In genomic region chrX:147803948-147804347, GRCh38 we compare ENCODE assay signal across 8 cellular contexts.
DNase-seq lines count a peak whose midpoint lies in the region; ATAC-seq, FAIRE-seq and TF ChIP-seq lines count a peak whose summit lies in the region.

No MANE protein-coding gene starts in this region.

- TF ChIP-seq CTCF in bronchial epithelial cell (IDR thresholded peaks at IDR 0.05; ENCODE audit: insufficient read depth, low read length, severe bottlenecking), result peak; percentile 11

- no peaks in the 10 kb centered on the region for H3K27me3 ChIP-seq in bronchial epithelial cell (ENCODE audit: control insufficient read depth, insufficient read depth, low read length)

- no peaks in the 10 kb centered on the region for H3K36me3 ChIP-seq in bronchial epithelial cell (ENCODE audit: control insufficient read depth, insufficient read depth, low read length)

- FAIRE-seq in bronchial epithelial cell (lab: Jason Lieb, UNC), result no peak

- no peak overlapping the region for H3K4me3 ChIP-seq in bronchial epithelial cell (ENCODE audit: low read depth, low read length)

- peak; percentile 1 for DNase-seq in CD1c-positive myeloid dendritic cell (ENCODE audit: extremely low spot score)
- DNase-seq in M059J (ENCODE audit: low read depth), result peak; percentile 4
- DNase-seq in bronchial epithelial cell (ENCODE audit: low read depth), result peak; percentile 3
- peak; percentile 14 for DNase-seq in renal cortical epithelial cell (ENCODE audit: low read depth)
- DNase-seq in effector CD4-positive, alpha-beta T cell, result no peak
- no peak for DNase-seq in NCI-H226

- ATAC-seq in GM18907 (IDR thresholded peaks at IDR 0.05; ENCODE audit: unreplicated experiment) (peak; percentile 86), HG02884 (IDR thresholded peaks at IDR 0.05; ENCODE audit: unreplicated experiment) (no peak)

Comparison
In these comparisons a context has a peak if more than half of its experiments do, and no peak if none do; other contexts are left out.
1. DNase-seq: peak in CD1c-positive myeloid dendritic cell (single experiment), M059J (single experiment), bronchial epithelial cell (single experiment) and renal cortical epithelial cell (single experiment); none in effector CD4-positive, alpha-beta T cell (single experiment) and NCI-H226 (single experiment).